In genomic region chr4:38106301-38106700, GRCh38 we compare ENCODE assay signal across 23 cellular contexts.
DNase-seq lines count a peak whose midpoint lies in the region; ATAC-seq and TF ChIP-seq lines count a peak whose summit lies in the region.
"Had no signal": no experiment of that assay in that cellular context is flagged by ENCODE, and none has a peak within 500 bp of the region (broad histone marks: within the 10 kb centered on the region; RNA-seq: fewer than 3 reads in every experiment).

No MANE protein-coding gene starts in this region.

- H3K36me3 ChIP-seq in brain microvascular endothelial cell (replicated peaks), result peaks cover 4% of the 10 kb centered on the region
- no peaks in the 10 kb centered on the region for H3K36me3 ChIP-seq in uterus

- H3K4me3 ChIP-seq in brain microvascular endothelial cell (ENCODE audit: low read depth, low read length) (no peak overlapping the region), fibroblast of the aortic adventitia (ENCODE audit: low read depth, low read length) (no peak overlapping the region), uterus (no peak overlapping the region)
- H3K4me3 ChIP-seq: A549, psoas muscle, SK-N-MC, upper lobe of right lung had no signal

- no peak for DNase-seq in left ventricle myocardium superior
- no peak for DNase-seq in Right ventricle myocardium inferior (ENCODE audit: missing footprints)
- DNase-seq in brain microvascular endothelial cell, result peak; percentile 43
- peak; percentile 74 for DNase-seq in fibroblast of the aortic adventitia (ENCODE audit: low read depth)
- DNase-seq in uterus, result no peak
- DNase-seq in cerebellar nuclear complex (lab: John Stamatoyannopoulos, UW), result no peak
- no peak for DNase-seq in mucosa of gallbladder (ENCODE audit: low spot score)
- no peak for DNase-seq in SHP77 (lab: John Stamatoyannopoulos, UW)
- DNase-seq: activated CD4-positive, alpha-beta T cell treated with anti-CD3 and anti-CD28 coated beads, Interleukin-2, amount 50 U/mL, for 1 hour; activated gamma-delta T cell treated with Interleukin-2 at 50 U/mL for 16 hours; COR-L47; DMS79 treated with DMSO at 0.1 percent for 48 hours; effector CD8-positive, alpha-beta T cell; glutamatergic neuron; natural killer cell; NCI-H1092 treated with DMSO at 0.1 percent for 48 hours; NCI-H446 treated with DMSO at 0.1 percent for 48 hours; psoas muscle; substantia nigra; upper lobe of right lung; WERI-Rb-1 had no signal

- H3K27ac ChIP-seq in brain microvascular endothelial cell, result peak overlapping the region; percentile 29
- peak overlapping the region; percentile 14 to 38 for H3K27ac ChIP-seq in uterus
- H3K27ac ChIP-seq: A549, psoas muscle, SK-N-MC, upper lobe of right lung, WERI-Rb-1 had no signal

- in situ Hi-C loops in brain microvascular endothelial cell (cut with HindIII; ENCODE audit: low pct_ligation_motif_present, low sequenced_read_pairs), result no loop called here

- TF ChIP-seq POLR2A in uterus (IDR thresholded peaks at IDR 0.05), result no peak

- no peak for TF ChIP-seq CTCF in brain microvascular endothelial cell (IDR thresholded peaks at IDR 0.05; ENCODE audit: low read depth, low read length, missing control alignments)
- no peak for TF ChIP-seq CTCF in fibroblast of the aortic adventitia (IDR thresholded peaks at IDR 0.05; ENCODE audit: insufficient read depth, low read length)
- TF ChIP-seq CTCF in uterus (IDR thresholded peaks at IDR 0.05), result no peak

- H3K4me1 ChIP-seq in uterus, result peaks cover 0 to 4% of the 10 kb centered on the region in 2 donors
- H3K4me1 ChIP-seq: A549, psoas muscle, upper lobe of right lung had no signal

- H3K9me3 ChIP-seq in uterus, result no peaks in the 10 kb centered on the region
- H3K9me3 ChIP-seq: A549, psoas muscle, upper lobe of right lung had no signal

- H3K27me3 ChIP-seq in brain microvascular endothelial cell (replicated peaks) (no peaks in the 10 kb centered on the region), uterus (no peaks in the 10 kb centered on the region)
- H3K27me3 ChIP-seq: upper lobe of right lung had no signal

- intact Hi-C loops in left ventricle myocardium superior (cut with micrococcal nuclease), result no loop called here
- intact Hi-C loops in Right ventricle myocardium inferior (cut with DNase I), result no loop called here
- intact Hi-C loops in uterus (cut with DNase I; ENCODE audit: low total_unique reads), result no loop called here

- ATAC-seq in left ventricle myocardium superior, result peak; percentile 23
- no peak for ATAC-seq in Right ventricle myocardium inferior
- ATAC-seq: A549, natural killer cell, upper lobe of right lung had no signal

Comparison
In these comparisons a context has a peak if more than half of its experiments do, and no peak if none do; other contexts are left out.
1. DNase-seq: peak in brain microvascular endothelial cell (single experiment) and fibroblast of the aortic adventitia (single experiment); none in left ventricle myocardium superior (single experiment), Right ventricle myocardium inferior (single experiment), uterus (0 of 2), cerebellar nuclear complex (0 of 2), mucosa of gallbladder (single experiment) and SHP77 (0 of 2).